29 cellular contexts compared by ENCODE assay signal in the genomic region with DNA sequence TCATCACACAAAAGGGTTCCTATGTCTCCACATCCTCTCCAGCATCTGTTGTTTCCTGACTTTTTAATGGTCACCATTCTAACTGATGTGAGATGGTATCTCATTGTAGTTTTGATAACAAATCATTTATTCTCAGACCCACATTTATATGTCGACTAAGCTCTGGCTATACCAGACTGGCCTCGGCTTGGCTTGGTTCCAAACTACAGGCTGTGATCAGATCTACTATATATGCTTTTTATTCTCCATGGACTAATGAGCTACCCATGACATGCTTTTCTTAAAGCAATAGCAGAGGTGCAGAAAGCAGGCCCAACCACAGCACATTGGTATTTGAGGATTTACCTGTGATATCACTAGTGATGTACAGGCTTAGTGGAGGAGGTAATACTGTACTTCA.
"Had no signal": no experiment of that assay in that cellular context is flagged by ENCODE, and none has a peak within 500 bp of the region (broad histone marks: within the 10 kb centered on the region; RNA-seq: fewer than 3 reads in every experiment).

No MANE protein-coding gene starts in this region.

- FAIRE-seq: endometrium, kidney had no signal

- H3K9me3 ChIP-seq: colonic mucosa, esophagus squamous epithelium, gastroesophageal sphincter, left lung, lower lobe of right lung, mucosa of descending colon had no signal

- ATAC-seq: effector memory CD8-positive, alpha-beta T cell; esophagus mucosa; gastroesophageal sphincter; left colon; left lung; left ventricle myocardium superior; lower lobe of right lung; mucosa of descending colon; naive thymus-derived CD8-positive, alpha-beta T cell had no signal

- H3K4me1 ChIP-seq: colonic mucosa, esophagus squamous epithelium, gastroesophageal sphincter, left lung, lower lobe of right lung had no signal

- H3K4me3 ChIP-seq: colonic mucosa, esophagus squamous epithelium, gastroesophageal sphincter, hepatocyte, left lung, lower lobe of right lung, mucosa of descending colon had no signal

- DNase-seq: colonic mucosa; cortex of kidney; effector CD8-positive, alpha-beta T cell; effector memory CD8-positive, alpha-beta T cell; endodermal cell; erythroblast; esophagus squamous epithelium; foreskin fibroblast; foreskin melanocyte; glutamatergic neuron; head of caudate nucleus; hypothalamus; immature natural killer cell; islet precursor cell; kidney; kidney glomerular epithelial cell; left colon; left lung; left ventricle myocardium superior; lower lobe of right lung; mesenchymal stem cell; mucosa of descending colon; naive B cell; naive thymus-derived CD8-positive, alpha-beta T cell had no signal

- H3K27me3 ChIP-seq: colonic mucosa, esophagus squamous epithelium, gastroesophageal sphincter, hepatocyte, left lung had no signal

- H3K27ac ChIP-seq: colonic mucosa, epithelial cell of prostate, esophagus squamous epithelium, gastroesophageal sphincter, hepatocyte, left lung, lower lobe of right lung had no signal

- H3K36me3 ChIP-seq: colonic mucosa, esophagus squamous epithelium, gastroesophageal sphincter, left lung, lower lobe of right lung had no signal
